27 cellular contexts compared by ENCODE assay signal in the genomic region with DNA sequence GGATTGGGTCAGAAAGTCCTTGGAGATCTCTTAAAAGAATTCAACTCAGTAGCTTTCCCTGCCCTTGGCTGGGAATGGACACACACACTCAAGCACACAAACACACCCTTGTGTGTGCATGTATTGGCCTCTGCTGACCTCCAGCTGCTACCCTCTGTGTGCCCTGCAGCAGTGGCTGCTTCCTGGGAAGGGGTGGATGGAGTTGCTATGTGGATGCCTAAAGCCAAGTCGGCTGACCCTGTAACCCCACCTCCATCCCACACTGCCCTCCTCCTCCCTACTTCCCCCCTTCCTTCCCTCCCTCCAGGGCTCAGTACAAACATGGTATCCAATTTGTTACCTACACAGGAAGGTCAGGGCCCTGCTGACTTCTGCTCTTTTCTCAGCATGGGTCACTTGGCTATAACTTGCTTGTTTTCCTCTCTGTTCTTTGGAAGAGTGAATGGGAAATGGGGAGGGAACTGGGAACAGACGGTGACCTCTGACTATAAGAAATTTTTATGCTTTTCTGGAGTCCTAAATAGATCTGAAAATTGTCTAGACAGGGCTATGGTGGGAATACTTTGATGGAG.
A peak's percentile ranks its signal among the peaks of the same experiment; 100 is the strongest.
DNase-seq lines count a peak whose midpoint lies in the region; ATAC-seq and TF ChIP-seq lines count a peak whose summit lies in the region.
"Had no signal": no experiment of that assay in that cellular context is flagged by ENCODE, and none has a peak within 500 bp of the region (broad histone marks: within the 10 kb centered on the region; RNA-seq: fewer than 3 reads in every experiment).

No MANE protein-coding gene starts in this region.

- H2BK5ac ChIP-seq in neuronal stem cell (ENCODE audit: low read length) = no peak overlapping the region

- no peak overlapping the region for H3K14ac ChIP-seq in neuronal stem cell (ENCODE audit: low read length)

- H3K79me1 ChIP-seq in neuronal stem cell (ENCODE audit: low read depth, low read length) = no peaks in the 10 kb centered on the region

- no peak overlapping the region for H3K23ac ChIP-seq in neuronal stem cell (ENCODE audit: low read depth, low read length, poor library complexity)

- H4K8ac ChIP-seq in neuronal stem cell (ENCODE audit: low read depth, low read length) = no peak overlapping the region

- no peak overlapping the region for H3K18ac ChIP-seq in neuronal stem cell (ENCODE audit: low read length)

- H3K27ac Mint-ChIP-seq in GM23338 (no peak overlapping the region), endodermal cell (no peak overlapping the region)
- H3K27ac Mint-ChIP-seq: activated B cell treated with CpG ODN at 0.5 μM for 24 hours; activated CD4-positive, alpha-beta T cell treated with anti-CD3 and anti-CD28 coated beads, Interleukin-2, amount 10 ng/mL, durations not matched to agents 7 days and 5 days; activated naive CD8-positive, alpha-beta T cell treated with anti-CD3 and anti-CD28 coated beads for 36 hours; CD4-positive, alpha-beta T cell; T-cell had no signal

- H3F3A ChIP-seq in GM23338 (replicated peaks; ENCODE audit: low read depth) = no peaks in the 10 kb centered on the region

- no peak overlapping the region for H3K4ac ChIP-seq in neuronal stem cell (ENCODE audit: low read length)

- no peak overlapping the region for H3K27ac ChIP-seq in GM23338 (ENCODE audit: low read depth)
- H3K27ac ChIP-seq in endodermal cell (ENCODE audit: low read depth, low read length) = no peak overlapping the region
- no peak overlapping the region for H3K27ac ChIP-seq in neuronal stem cell (replicated peaks; ENCODE audit: low read length)
- H3K27ac ChIP-seq: epithelial cell of prostate, Peyer's patch, sigmoid colon, SJCRH30, tibial artery had no signal

- H2BK15ac ChIP-seq in neuronal stem cell (ENCODE audit: low read length) = no peak overlapping the region

- no peak overlapping the region for H2BK12ac ChIP-seq in neuronal stem cell (ENCODE audit: low read length)

- H3K4me1 Mint-ChIP-seq in GM23338 (no peaks in the 10 kb centered on the region), endodermal cell (no peaks in the 10 kb centered on the region)
- H3K4me1 Mint-ChIP-seq: activated B cell treated with CpG ODN at 0.5 μM for 24 hours; activated CD4-positive, alpha-beta T cell treated with anti-CD3 and anti-CD28 coated beads, Interleukin-2, amount 10 ng/mL, durations not matched to agents 7 days and 5 days; activated naive CD8-positive, alpha-beta T cell treated with anti-CD3 and anti-CD28 coated beads for 36 hours; T-cell had no signal

- no peak for DNase-seq in GM23338 (ENCODE audit: low spot score)
- peak; percentile 61 for DNase-seq in endodermal cell
- DNase-seq in left kidney (ENCODE audit: low read depth, low spot score) = peak; percentile 19
- peak; percentile 37 for DNase-seq in neuronal stem cell (ENCODE audit: low spot score)
- no peak for DNase-seq in GM13976 (ENCODE audit: low spot score)
- DNase-seq in NCI-H345 (lab: John Stamatoyannopoulos, UW) = no peak
- DNase-seq in DMS 273 treated with DMSO at 0.1 percent for 48 hours (lab: John Stamatoyannopoulos, UW) = no peak
- DNase-seq: activated B cell treated with CpG ODN at 0.5 μM for 24 hours; activated CD4-positive, alpha-beta T cell treated with anti-CD3 and anti-CD28 coated beads, Interleukin-2, amount 10 ng/mL, durations not matched to agents 7 days and 5 days; activated effector memory CD4-positive, alpha-beta T cell treated with anti-CD3 and anti-CD28 coated beads, Interleukin-2, amount 50 U/mL, for 16 hours; activated naive CD8-positive, alpha-beta T cell treated with anti-CD3 and anti-CD28 coated beads for 36 hours; AML-193; anterior cingulate cortex; CD4-positive, alpha-beta T cell; effector CD8-positive, alpha-beta T cell; mammary epithelial cell; NCI-H1436; NCI-H446; NCI-H748 treated with DMSO at 0.1 percent for 48 hours; Peyer's patch; sigmoid colon; SJCRH30; stimulated activated CD4-positive, alpha-beta T cell treated with anti-CD3 and anti-CD28 coated beads, Interleukin-4, amount 100 ng/mL, for 24 hours; T-cell; tibial artery had no signal

- in situ Hi-C loops in GM13976 (cut with MboI; ENCODE audit: low sequenced_read_pairs, unreplicated experiment) = no loop called here

- H3K36me3 ChIP-seq in GM23338 (ENCODE audit: insufficient read depth) (no peaks in the 10 kb centered on the region), endodermal cell (ENCODE audit: control insufficient read depth, insufficient read depth, low read length) (no peaks in the 10 kb centered on the region), neuronal stem cell (replicated peaks in 1 of 2; ENCODE audit: control insufficient read depth in 2 of 2, insufficient read depth in 2 of 2, low read length in 2 of 2) (no peaks in the 10 kb centered on the region)
- H3K36me3 ChIP-seq: Peyer's patch, sigmoid colon, SJCRH30, tibial artery had no signal

- H3K4me1 ChIP-seq in GM23338 (ENCODE audit: insufficient read depth) (no peaks in the 10 kb centered on the region), endodermal cell (ENCODE audit: control insufficient read depth, insufficient read depth, low read length) (no peaks in the 10 kb centered on the region), neuronal stem cell (ENCODE audit: control insufficient read depth in 2 of 2, insufficient read depth in 1 of 2, low read depth in 1 of 2, low read length in 2 of 2) (peaks cover 0 to 8% of the 10 kb centered on the region in 2 donors)
- H3K4me1 ChIP-seq: Peyer's patch, sigmoid colon, SJCRH30 had no signal

- H3K4me2 ChIP-seq in GM23338 = no peak overlapping the region
- H3K4me2 ChIP-seq in neuronal stem cell (ENCODE audit: insufficient read depth, low read length, poor library complexity, severe bottlenecking) = no peak overlapping the region

- 0 out of 2 replicates have a peak, but pooled peaks cover 4% of the 10 kb centered on the region for H3K9me2 ChIP-seq in GM23338 (ENCODE audit: insufficient read depth)

- 62 to 63% methylated on average over 1 to 2 of the region's 2 CpGs for WGBS in endodermal cell (ENCODE audit: insufficient coverage in 1 of 2, insufficient read length in 1 of 2), 2 experiments
- WGBS in neuronal stem cell (ENCODE audit: extremely low coverage in 2 of 2, insufficient read length in 2 of 2, insufficient replicate concordance in 1 of 2), 2 donors = no CpG with 5 or more reads among the region's 2 CpGs

- H2AK5ac ChIP-seq in neuronal stem cell (ENCODE audit: low read depth, low read length) = no peak overlapping the region

- no peak overlapping the region for H3K4me3 ChIP-seq in GM23338
- no peak overlapping the region for H3K4me3 ChIP-seq in endodermal cell (ENCODE audit: low read length)
- H3K4me3 ChIP-seq in neuronal stem cell (ENCODE audit: low read length in 2 of 2) = no peak overlapping the region
- H3K4me3 ChIP-seq: Peyer's patch, sigmoid colon, SJCRH30, tibial artery had no signal

- no peaks in the 10 kb centered on the region for H3K9me3 ChIP-seq in endodermal cell (ENCODE audit: control insufficient read depth, low read length)
- no peaks in the 10 kb centered on the region for H3K9me3 ChIP-seq in neuronal stem cell (replicated peaks in 1 of 2; ENCODE audit: control insufficient read depth in 2 of 2, insufficient read depth in 1 of 2, low read depth in 1 of 2, low read length in 2 of 2)
- H3K9me3 ChIP-seq: Peyer's patch, sigmoid colon, SJCRH30, tibial artery had no signal

- H3K27me3 ChIP-seq in GM23338 (ENCODE audit: insufficient read depth) (no peaks in the 10 kb centered on the region), endodermal cell (ENCODE audit: control insufficient read depth, insufficient read depth, low read length, poor library complexity, severe bottlenecking) (peaks cover 20% of the 10 kb centered on the region), neuronal stem cell (ENCODE audit: control insufficient read depth in 3 of 3, insufficient read depth in 3 of 3, low read depth in 1 of 3, low read length in 3 of 3) (no peaks in the 10 kb centered on the region)
- H3K27me3 ChIP-seq: Peyer's patch, sigmoid colon, SJCRH30, tibial artery had no signal

- H2AFZ ChIP-seq in GM23338 (no peak overlapping the region), neuronal stem cell (ENCODE audit: low read length) (no peak overlapping the region)

- no peak overlapping the region for H3K9ac ChIP-seq in endodermal cell (ENCODE audit: extremely low read depth, low read length, poor library complexity, severe bottlenecking)
- no peak overlapping the region for H3K9ac ChIP-seq in neuronal stem cell (ENCODE audit: low read depth, low read length, poor library complexity)

- no peak overlapping the region for H3K4me3 Mint-ChIP-seq in GM23338
- no peak overlapping the region for H3K4me3 Mint-ChIP-seq in endodermal cell
- H3K4me3 Mint-ChIP-seq: activated B cell treated with CpG ODN at 0.5 μM for 24 hours; activated CD4-positive, alpha-beta T cell treated with anti-CD3 and anti-CD28 coated beads, Interleukin-2, amount 10 ng/mL, durations not matched to agents 7 days and 5 days; activated naive CD8-positive, alpha-beta T cell treated with anti-CD3 and anti-CD28 coated beads for 36 hours; CD4-positive, alpha-beta T cell; T-cell had no signal

- H4K20me1 ChIP-seq in GM23338 (replicated peaks; ENCODE audit: insufficient read depth) = no peaks in the 10 kb centered on the region

- H4K91ac ChIP-seq in neuronal stem cell (ENCODE audit: low read depth, low read length, poor library complexity) = no peak overlapping the region

- peaks cover 4% of the 10 kb centered on the region for H3K27me3 Mint-ChIP-seq in GM23338 (ENCODE audit: insufficient read depth, low read depth, poor library complexity)
- H3K27me3 Mint-ChIP-seq in endodermal cell (ENCODE audit: insufficient read depth) = peaks cover 3% of the 10 kb centered on the region
- H3K27me3 Mint-ChIP-seq: activated B cell treated with CpG ODN at 0.5 μM for 24 hours; activated CD4-positive, alpha-beta T cell treated with anti-CD3 and anti-CD28 coated beads, Interleukin-2, amount 10 ng/mL, durations not matched to agents 7 days and 5 days; activated naive CD8-positive, alpha-beta T cell treated with anti-CD3 and anti-CD28 coated beads for 36 hours; CD4-positive, alpha-beta T cell; T-cell had no signal

- ATAC-seq in GM23338 (peak; percentile 41; the same call in 1 of the 3 replicates), HG02588 (IDR thresholded peaks at IDR 0.05; ENCODE audit: unreplicated experiment) (no peak)
- ATAC-seq: T-cell had no signal

- peak in 1 of 2 experiments; percentile 20; a peak in 1 of 4 replicates for TF ChIP-seq CTCF in GM23338 (conservative IDR thresholded peaks at IDR 0.05; ENCODE audit: low read depth in 2 of 2)
- TF ChIP-seq CTCF in endodermal cell (conservative IDR thresholded peaks at IDR 0.05) = no peak
- no peak for TF ChIP-seq CTCF in GM13976 (IDR thresholded peaks at IDR 0.05; ENCODE audit: borderline replicate concordance, control extremely low read depth, extremely low read depth, insufficient read depth, missing control alignments)

- no peaks in the 10 kb centered on the region for H3K79me2 ChIP-seq in GM23338 (replicated peaks; ENCODE audit: insufficient read depth)

- no peaks in the 10 kb centered on the region for H3K36me3 Mint-ChIP-seq in GM23338 (ENCODE audit: low read depth)
- no peaks in the 10 kb centered on the region for H3K36me3 Mint-ChIP-seq in endodermal cell (ENCODE audit: low read depth)
- H3K36me3 Mint-ChIP-seq: activated naive CD8-positive, alpha-beta T cell treated with anti-CD3 and anti-CD28 coated beads for 36 hours; T-cell had no signal

- no peaks in the 10 kb centered on the region for H3K9me3 Mint-ChIP-seq in GM23338
- H3K9me3 Mint-ChIP-seq in endodermal cell = no peaks in the 10 kb centered on the region
- H3K9me3 Mint-ChIP-seq: activated B cell treated with CpG ODN at 0.5 μM for 24 hours; CD4-positive, alpha-beta T cell had no signal

- no peak overlapping the region for H2BK120ac ChIP-seq in neuronal stem cell (ENCODE audit: low read depth, low read length)

Comparison
In these comparisons a context has a peak if more than half of its experiments do, and no peak if none do; other contexts are left out.
1. DNase-seq: peak in endodermal cell (single experiment), left kidney (single experiment) and neuronal stem cell (single experiment); none in GM23338 (single experiment), GM13976 (single experiment), NCI-H345 (single experiment) and DMS 273 treated with DMSO at 0.1 percent for 48 hours (single experiment).